ENCODE assay signal across 9 cellular contexts in genomic region chr3:71881732-71882131, GRCh38.
"Had no signal": no experiment of that assay in that cellular context is flagged by ENCODE, and none has a peak within 500 bp of the region (broad histone marks: within the 10 kb centered on the region; RNA-seq: fewer than 3 reads in every experiment).

No MANE protein-coding gene starts in this region.

- FAIRE-seq: H1, H54, K562 had no signal

- ATAC-seq: GM23338, K562 had no signal

- H3K27ac ChIP-seq: HL-60 had no signal

- H3K27ac Mint-ChIP-seq: GM23338, H9 had no signal

- DNase-seq: H9, HCEC 1CT, IMR-90, KG1 had no signal

- H3K4me2 ChIP-seq: GM23338 had no signal

- H3K4me3 ChIP-seq: GM23338, K562 had no signal

- H3K4me3 Mint-ChIP-seq: GM23338, H9 had no signal

- H3K9me3 Mint-ChIP-seq: GM23338, H9 had no signal

- H2AFZ ChIP-seq: GM23338 had no signal
